In the genomic region with DNA sequence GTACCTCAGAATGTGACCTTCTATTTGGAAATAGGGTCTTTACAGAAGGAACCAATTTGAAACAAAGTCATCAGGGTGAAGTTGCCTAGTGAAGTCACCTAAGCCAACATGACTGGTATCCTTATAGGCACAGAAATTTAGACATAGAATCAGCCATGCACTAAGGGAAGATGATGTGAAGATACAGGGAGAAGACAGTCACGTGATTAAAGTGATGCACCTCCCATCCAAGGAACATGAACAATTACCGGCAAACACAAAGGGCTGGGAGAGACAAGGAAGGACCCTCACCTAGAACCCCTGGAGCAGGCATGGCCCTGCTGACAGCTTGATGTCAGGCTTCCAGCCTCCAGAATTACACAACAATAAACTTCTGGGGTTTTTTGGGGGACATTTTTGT, we compare ENCODE assay signal across 31 cellular contexts. TPM values are rescaled to one million over a fixed set of nuclear protein-coding genes. Genes with fewer than 3 reads are reported as not detected.
"Had no signal": no experiment of that assay in that cellular context is flagged by ENCODE, and none has a peak within 500 bp of the region (broad histone marks: within the 10 kb centered on the region; RNA-seq: fewer than 3 reads in every experiment).

No MANE protein-coding gene starts in this region.

- H3K4me3 ChIP-seq: neural progenitor cell, ovary, psoas muscle, skin epidermis, smooth muscle cell, spleen, stomach, thoracic aorta, thyroid gland, tibial nerve, upper lobe of left lung, uterus had no signal

- H3K79me2 ChIP-seq: parathyroid adenoma had no signal

- H3K9ac ChIP-seq: neural progenitor cell, parathyroid adenoma had no signal

- H3K27ac ChIP-seq: neural progenitor cell, ovary, parathyroid adenoma, psoas muscle, skin epidermis, spleen, stomach, thoracic aorta, thyroid gland, tibial nerve, upper lobe of left lung, uterus had no signal

- H3K4me1 ChIP-seq: neural progenitor cell, parathyroid adenoma, psoas muscle, spleen, stomach, thyroid gland, tibial nerve, upper lobe of left lung, uterus had no signal

- H3K36me3 ChIP-seq: neural progenitor cell, ovary, spleen, stomach, thoracic aorta, thyroid gland, tibial nerve, upper lobe of left lung, uterus had no signal

- H2AFZ ChIP-seq: neural progenitor cell, parathyroid adenoma had no signal

- ATAC-seq: naive thymus-derived CD4-positive, alpha-beta T cell; natural killer cell; psoas muscle; right cardiac atrium; sciatic nerve; stimulated activated memory B cell treated with anti-CD40 and anti-IgM and Interleukin-4, amounts not matched to agents 10 μg/mL and 1 μg/mL and 100 μg/mL, for 72 hours had no signal

- H3K9me3 ChIP-seq: ovary, psoas muscle, thoracic aorta, thyroid gland, upper lobe of left lung had no signal

- H3K27me3 ChIP-seq: neural progenitor cell, ovary, thyroid gland, upper lobe of left lung, uterus had no signal

- DNase-seq: naive thymus-derived CD4-positive, alpha-beta T cell; natural killer cell; occipital lobe; ovary; psoas muscle; right cardiac atrium; spleen; stimulated activated CD4-positive, alpha-beta T cell treated with anti-CD3 and anti-CD28 coated beads, Interleukin-12 subunit alpha, Interleukin-12 subunit beta, amount 100 ng/mL, for 4 hours; stimulated activated CD4-positive, alpha-beta T cell treated with anti-CD3 and anti-CD28 coated beads, Interleukin-1b, Interleukin-23, amount 100 ng/mL, for 48 hours; stimulated activated CD4-positive, alpha-beta T cell treated with anti-CD3 and anti-CD28 coated beads, Interleukin-4, amount 100 ng/mL, for 1 hour; stimulated activated CD4-positive, alpha-beta T cell treated with anti-CD3 and anti-CD28 coated beads, Interleukin-4, amount 100 ng/mL, for 4 hours; stimulated activated CD8-positive, alpha-beta memory T cell treated with anti-CD3 and anti-CD28 coated beads, Interleukin-4, amount 100 ng/mL, for 48 hours; stimulated activated naive CD4-positive, alpha-beta T cell treated with Interleukin-2 at 50 U/mL for 16 hours; stomach; thyroid gland; upper lobe of left lung; uterus had no signal

- H3K4me2 ChIP-seq: neural progenitor cell, smooth muscle cell had no signal

RNA-seq across cellular contexts. Expression of gene CRYBB2, which starts 3.2 kb away (rescaled TPM):
- total RNA-seq: naive thymus-derived CD4-positive, alpha-beta T cell; natural killer cell; occipital lobe; osteoblast; psoas muscle; right cardiac atrium; sciatic nerve; smooth muscle cell; stomach; subcutaneous adipose tissue; tibial nerve; uterus had no signal
- polyA plus RNA-seq: naive thymus-derived CD4-positive, alpha-beta T cell; neural cell; right cardiac atrium; smooth muscle cell had no signal

RNA-seq across cellular contexts. Expression of gene CRYBB3, which starts 16.6 kb away (rescaled TPM):
- total RNA-seq: naive thymus-derived CD4-positive, alpha-beta T cell; occipital lobe; osteoblast; renal cortical epithelial cell; right cardiac atrium; sciatic nerve; smooth muscle cell; spleen; stomach; subcutaneous adipose tissue; temporal lobe; thyroid gland; tibial nerve; ureter; uterus had no signal
- polyA plus RNA-seq: naive thymus-derived CD4-positive, alpha-beta T cell; neural cell; ovary; smooth muscle cell had no signal
